In the genomic region with DNA sequence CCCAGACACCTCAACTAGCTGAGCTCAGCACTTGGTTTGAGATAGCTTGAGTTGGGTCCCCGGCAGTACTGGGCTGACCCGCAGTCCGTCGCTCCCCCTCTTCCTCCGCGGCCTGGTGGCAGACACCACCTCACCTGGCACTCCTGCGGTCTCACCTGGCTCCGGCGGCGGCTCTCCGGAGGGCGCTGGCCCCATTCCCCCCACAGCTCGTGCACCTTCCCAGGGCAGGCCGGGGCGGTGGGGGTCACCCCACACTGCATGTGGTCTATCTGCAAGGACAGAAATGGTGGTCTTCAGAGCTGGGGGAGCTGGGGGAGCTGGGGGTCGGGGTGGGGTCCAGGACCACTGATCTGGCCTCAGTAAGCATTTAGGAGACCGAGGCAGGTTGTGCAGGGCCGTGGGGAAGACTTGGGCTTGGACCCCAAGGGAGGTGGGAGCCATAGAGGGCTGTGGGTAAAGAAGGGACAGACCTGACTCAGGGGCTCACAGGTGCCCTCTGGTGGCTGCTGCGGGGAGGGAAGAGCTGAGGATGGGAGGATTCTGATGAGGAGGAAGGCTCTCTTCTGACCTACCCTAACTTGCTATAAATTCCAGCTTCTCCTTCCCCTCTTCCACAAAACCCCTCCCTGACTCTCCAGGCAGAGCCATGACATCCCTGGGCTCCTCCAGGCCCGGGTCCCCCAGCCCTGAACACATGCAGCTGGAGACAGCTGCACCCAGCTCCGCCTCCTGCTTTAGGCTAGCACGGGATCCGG, we compare ENCODE assay signal across 9 cellular contexts. TPM values are rescaled to one million over a fixed set of nuclear protein-coding genes. Genes with fewer than 3 reads are reported as not detected.
DNase-seq lines count a peak whose midpoint lies in the region; ATAC-seq, FAIRE-seq and TF ChIP-seq lines count a peak whose summit lies in the region.
"Had no signal": no experiment of that assay in that cellular context is flagged by ENCODE, and none has a peak within 500 bp of the region (broad histone marks: within the 10 kb centered on the region; RNA-seq: fewer than 3 reads in every experiment).

No MANE protein-coding gene starts in this region.

- TF ChIP-seq CTCF in H1 (IDR thresholded peaks at IDR 0.05; ENCODE audit: control extremely low read depth in 1 of 3, insufficient read depth in 1 of 3, low read depth in 1 of 3, low read length in 3 of 3) (peak; percentile 74 to 98 (median 95)), nephron progenitor cell (IDR thresholded peaks at IDR 0.05) (peak; percentile 67), thoracic aorta (IDR thresholded peaks at IDR 0.05) (peak; percentile 71)

- ATAC-seq in thoracic aorta (ENCODE audit: insufficient number of reproducible peaks, low FRiP score, low read depth): no peak
- no peak for ATAC-seq in GM21825 (IDR thresholded peaks at IDR 0.05; ENCODE audit: unreplicated experiment)

- H3K27me3 Mint-ChIP-seq in activated CD4-positive, alpha-beta memory T cell treated with anti-CD3 and anti-CD28 coated beads for 36 hours: peaks cover 7% of the 10 kb centered on the region
- H3K27me3 Mint-ChIP-seq in nephron progenitor cell (ENCODE audit: low read depth, poor library complexity): peaks cover 20% of the 10 kb centered on the region

- H3K27ac ChIP-seq in H1 (ENCODE audit: low read depth, low read length) (no peak overlapping the region), thoracic aorta (no peak overlapping the region)
- H3K27ac ChIP-seq: BLaER1 had no signal

- no peak overlapping the region for H3K23ac ChIP-seq in H1 (ENCODE audit: insufficient read length)

- no peak overlapping the region for H4K91ac ChIP-seq in H1 (replicated peaks; ENCODE audit: insufficient read length, low read length)

- no peaks in the 10 kb centered on the region for H3K23me2 ChIP-seq in H1 (ENCODE audit: low read depth, low read length)

- no peak for TF ChIP-seq POLR2A in H1 (IDR thresholded peaks at IDR 0.05; ENCODE audit: control extremely low read depth in 1 of 2, low read depth in 2 of 2, low read length in 2 of 2)

- no peak overlapping the region for H2BK20ac ChIP-seq in H1 (ENCODE audit: low read length)

- H3K9me3 Mint-ChIP-seq in activated CD4-positive, alpha-beta memory T cell treated with anti-CD3 and anti-CD28 coated beads for 36 hours: no peaks in the 10 kb centered on the region
- peaks cover under 1% of the 10 kb centered on the region for H3K9me3 Mint-ChIP-seq in nephron progenitor cell

- H3K4me3 Mint-ChIP-seq in activated CD4-positive, alpha-beta memory T cell treated with anti-CD3 and anti-CD28 coated beads for 36 hours: no peak overlapping the region
- no peak overlapping the region for H3K4me3 Mint-ChIP-seq in nephron progenitor cell

- no peak overlapping the region for H3K14ac ChIP-seq in H1 (ENCODE audit: insufficient read length)

- no peak overlapping the region for H2BK15ac ChIP-seq in H1 (ENCODE audit: low read length)

- no peak overlapping the region for H2AFZ ChIP-seq in H1 (ENCODE audit: low read length)

- no peak overlapping the region for H2BK5ac ChIP-seq in H1 (ENCODE audit: low read depth, low read length)

- intact Hi-C loops in activated CD4-positive, alpha-beta memory T cell treated with anti-CD3 and anti-CD28 coated beads for 36 hours (cut with micrococcal nuclease): loop anchor here (10.0 kb wide), 1 partner anchor 260 kb away; no protein-coding TSS in a partner anchor

- H3K4me3 ChIP-seq in H1 (ENCODE audit: extremely low read depth in 1 of 4, insufficient read depth in 2 of 4, low read depth in 3 of 4, low read length in 4 of 4) (no peak overlapping the region), thoracic aorta (no peak overlapping the region)
- H3K4me3 ChIP-seq: BLaER1 had no signal

- no peak overlapping the region for H2BK120ac ChIP-seq in H1 (replicated peaks; ENCODE audit: low read depth, low read length)

- H3K79me1 ChIP-seq in H1 (ENCODE audit: low read depth, low read length): no peaks in the 10 kb centered on the region

- H3K36me3 Mint-ChIP-seq in activated CD4-positive, alpha-beta memory T cell treated with anti-CD3 and anti-CD28 coated beads for 36 hours: no peaks in the 10 kb centered on the region
- no peaks in the 10 kb centered on the region for H3K36me3 Mint-ChIP-seq in nephron progenitor cell (ENCODE audit: low read depth)

- TF ChIP-seq RAD21 in H1 (IDR thresholded peaks at IDR 0.05 in 1 of 2, conservative IDR thresholded peaks at IDR 0.05 in 1 of 2; ENCODE audit: low read depth in 2 of 2, low read length in 2 of 2): peak; percentile 34 to 45

- H2AK5ac ChIP-seq in H1 (ENCODE audit: low read depth, low read length): no peak overlapping the region

- H4K5ac ChIP-seq in H1 (ENCODE audit: insufficient read length, low read depth, low read length): no peak overlapping the region

- H3K9me3 ChIP-seq in H1 (ENCODE audit: insufficient read depth in 2 of 2, low read depth in 1 of 2, low read length in 1 of 2) (no peaks in the 10 kb centered on the region), thoracic aorta (no peaks in the 10 kb centered on the region)
- H3K9me3 ChIP-seq: BLaER1 had no signal

- no peak overlapping the region for H3K4me2 ChIP-seq in H1 (ENCODE audit: insufficient read depth in 1 of 2, low read depth in 2 of 2, low read length in 2 of 2)
- H3K4me2 ChIP-seq: BLaER1 had no signal

- CTCF ChIA-PET in activated CD4-positive, alpha-beta memory T cell treated with anti-CD3 and anti-CD28 coated beads for 36 hours (lab: Charles Lee): interaction anchor here (0.6 to 3.3 kb wide), 25 partner anchors 10 to 291 kb away, joined by 3 to 33 read pairs (median 4); partner anchors contain the start of genes MPND, PLIN5 and YJU2
- CTCF ChIA-PET in H1 (lab: Charles Lee; ENCODE audit: partially characterized antibody): interaction anchor here (0.6 to 8.9 kb wide), 43 partner anchors 9 to 514 kb away, joined by 3 to 174 read pairs (median 4); partner anchors contain the start of genes CHAF1A, LRG1, PLIN4 and PLIN5

- POLR2A ChIA-PET in activated CD4-positive, alpha-beta memory T cell treated with anti-CD3 and anti-CD28 coated beads for 36 hours (lab: Charles Lee): no interaction called here
- POLR2A ChIA-PET in H1 (lab: Charles Lee; ENCODE audit: partially characterized antibody): interaction anchor here (0.7 to 3.4 kb wide), 4 partner anchors 10 to 258 kb away, joined by 3 to 23 read pairs (median 4); partner anchors contain the start of gene PLIN5

- no peak overlapping the region for H3K4ac ChIP-seq in H1 (replicated peaks; ENCODE audit: insufficient read length, low read depth, low read length)

- FAIRE-seq in H1 (lab: Jason Lieb, UNC): peak; percentile 36

- no peaks in the 10 kb centered on the region for H3K79me2 ChIP-seq in H1 (ENCODE audit: control insufficient read depth in 1 of 2, insufficient read depth in 2 of 2, low read length in 2 of 2)

- H4K20me1 ChIP-seq in H1 (replicated peaks in 1 of 2; ENCODE audit: control insufficient read depth in 1 of 2, insufficient read depth in 2 of 2, low read length in 2 of 2): no peaks in the 10 kb centered on the region
- H4K20me1 ChIP-seq: BLaER1 had no signal

- no peak overlapping the region for H3K9ac ChIP-seq in H1 (replicated peaks in 1 of 4; ENCODE audit: extremely low read depth in 1 of 4, low read depth in 3 of 4, low read length in 3 of 4)
- H3K9ac ChIP-seq: BLaER1 had no signal

- H4K8ac ChIP-seq in H1 (ENCODE audit: extremely low read depth, insufficient read depth, low read length): no peak overlapping the region

- H3K4me1 ChIP-seq in H1 (replicated peaks in 1 of 4; ENCODE audit: control insufficient read depth in 3 of 4, insufficient read depth in 4 of 4, low read length in 3 of 4) (no peaks in the 10 kb centered on the region; a peak in 2 of 7 replicates), thoracic aorta (ENCODE audit: control insufficient read depth in 1 of 2, low read depth in 2 of 2) (no peaks in the 10 kb centered on the region)

- H3K56ac ChIP-seq in H1 (replicated peaks; ENCODE audit: insufficient read length, low read depth, low read length): no peak overlapping the region

- no peaks in the 10 kb centered on the region for H3K36me3 ChIP-seq in H1 (ENCODE audit: control insufficient read depth in 2 of 4, insufficient read depth in 4 of 4, low read length in 3 of 4)
- no peaks in the 10 kb centered on the region for H3K36me3 ChIP-seq in thoracic aorta
- H3K36me3 ChIP-seq: BLaER1 had no signal

- H3K27me3 ChIP-seq in H1 (replicated peaks in 1 of 4; ENCODE audit: control insufficient read depth in 3 of 4, extremely low read depth in 1 of 4, insufficient read depth in 3 of 4, low read length in 3 of 4) (peaks cover 0 to 10% (median 5%) of the 10 kb centered on the region in 4 experiments; a peak in 3 of 7 replicates), thoracic aorta (replicated peaks; ENCODE audit: insufficient read depth) (no peaks in the 10 kb centered on the region)
- H3K27me3 ChIP-seq: BLaER1 had no signal

- no peak for TF ChIP-seq EP300 in H1 (IDR thresholded peaks at IDR 0.05; ENCODE audit: borderline replicate concordance in 1 of 2, low read depth in 2 of 2, low read length in 2 of 2)

- no peaks in the 10 kb centered on the region for H3K4me1 Mint-ChIP-seq in activated CD4-positive, alpha-beta memory T cell treated with anti-CD3 and anti-CD28 coated beads for 36 hours (ENCODE audit: low read depth)
- peaks cover 5% of the 10 kb centered on the region for H3K4me1 Mint-ChIP-seq in nephron progenitor cell

- H2BK12ac ChIP-seq in H1 (ENCODE audit: low read depth, low read length): no peak overlapping the region

- 84% methylated on average over 22 of the region's 23 CpGs; no CpG with 5 or more reads in 1 of the 2 experiments for WGBS in H1 (ENCODE audit: extremely low coverage in 1 of 2, insufficient coverage in 1 of 2, insufficient read length in 1 of 2, insufficient replicate concordance in 2 of 2, low coverage in 1 of 2, low lambda C conversion rate in 2 of 2, missing lambda C conversion rate in 1 of 2), 2 experiments

- DNase-seq in DMS53 (lab: John Stamatoyannopoulos, UW) (peak; percentile 55), DMS53 treated with DMSO at 0.1 percent for 48 hours (lab: John Stamatoyannopoulos, UW; ENCODE audit: unreplicated experiment) (no peak), MV-4-11 (lab: John Stamatoyannopoulos, UW) (peak; percentile 46), H1 (ENCODE audit: low read depth in 1 of 2, low spot score in 2 of 2) (peak in 1 of 2 experiments; percentile 95), nephron progenitor cell (peak; percentile 80), thoracic aorta (ENCODE audit: low spot score) (no peak)
- peak; percentile 80 for DNase-seq in activated CD4-positive, alpha-beta memory T cell treated with anti-CD3 and anti-CD28 coated beads for 36 hours

- H3K18ac ChIP-seq in H1 (ENCODE audit: extremely low read depth, low read length): no peak overlapping the region

- no peak overlapping the region for H3K27ac Mint-ChIP-seq in activated CD4-positive, alpha-beta memory T cell treated with anti-CD3 and anti-CD28 coated beads for 36 hours
- no peak overlapping the region for H3K27ac Mint-ChIP-seq in nephron progenitor cell

RNA-seq across cellular contexts. Expression of gene PLIN4, which starts 6.7 kb away (rescaled TPM):
- under 1 TPM in 1 of 2 experiments, not detected in 1; 0.02 TPM for total RNA-seq in activated CD4-positive, alpha-beta memory T cell treated with anti-CD3 and anti-CD28 coated beads for 36 hours
- total RNA-seq in H1 (2021; fragmentation: NEBNext Ultra II Directional; extraction: Animal tissue kit (Norgen Biotek cat#: 25700)): 0.45 and 0.54 TPM in 2 replicates
- 0.35 and 0.67 TPM in 2 replicates for polyA plus RNA-seq in H1 (2011; rRNA removed)
- polyA plus RNA-seq in H1 (2011; cell fraction: cytosol; rRNA removed): 0.69 TPM
- polyA plus RNA-seq in H1 (2011; cell fraction: nucleus; rRNA removed): 2.5 TPM
- 0.47 to 1.3 TPM (median 0.98 TPM) in 4 replicates for polyA plus RNA-seq in H1 (2012, experiment 1 of 2)
- 0.45 TPM for polyA plus RNA-seq in H1 (2012, experiment 2 of 2)
- polyA plus RNA-seq in H1 (2013, experiment 1 of 2): 0.20 TPM
- 0.17 TPM for polyA plus RNA-seq in H1 (2013, experiment 2 of 2)
- 0.39 and 0.76 TPM in 2 replicates for polyA minus RNA-seq in H1 (2011; rRNA and poly(A)+ RNA removed)
- not detected for polyA minus RNA-seq in H1 (2011; cell fraction: cytosol; rRNA and poly(A)+ RNA removed)
- polyA minus RNA-seq in H1 (2011; cell fraction: nucleus; rRNA and poly(A)+ RNA removed): 0.50 TPM
- total RNA-seq in thoracic aorta: 1 to 10 TPM; 3.4 to 7.1 TPM

RNA-seq across cellular contexts. Expression of gene PLIN5, which starts 10.0 kb away (rescaled TPM):
- under 1 TPM; 0.17 to 0.31 TPM for total RNA-seq in activated CD4-positive, alpha-beta memory T cell treated with anti-CD3 and anti-CD28 coated beads for 36 hours
- total RNA-seq in H1 (2021; fragmentation: NEBNext Ultra II Directional; extraction: Animal tissue kit (Norgen Biotek cat#: 25700)): 1.8 and 2.0 TPM in 2 replicates
- polyA plus RNA-seq in H1 (2011; rRNA removed): 2.5 and 2.6 TPM in 2 replicates
- 4.0 TPM for polyA plus RNA-seq in H1 (2011; cell fraction: cytosol; rRNA removed)
- 7.7 TPM for polyA plus RNA-seq in H1 (2011; cell fraction: nucleus; rRNA removed)
- 1.7 to 2.6 TPM (median 1.7 TPM) in 4 replicates for polyA plus RNA-seq in H1 (2012, experiment 1 of 2)
- polyA plus RNA-seq in H1 (2012, experiment 2 of 2): 1.2 TPM
- polyA plus RNA-seq in H1 (2013, experiment 1 of 2): 1.1 TPM
- polyA plus RNA-seq in H1 (2013, experiment 2 of 2): 0.96 TPM
- 1.9 and 3.2 TPM in 2 replicates for polyA minus RNA-seq in H1 (2011; rRNA and poly(A)+ RNA removed)
- 3.2 TPM for polyA minus RNA-seq in H1 (2011; cell fraction: cytosol; rRNA and poly(A)+ RNA removed)
- polyA minus RNA-seq in H1 (2011; cell fraction: nucleus; rRNA and poly(A)+ RNA removed): 6.3 TPM
- 1 to 10 TPM; 4.0 to 4.5 TPM for total RNA-seq in thoracic aorta

RNA-seq across cellular contexts. Expression of gene LRG1, which starts 14.9 kb away (rescaled TPM):
- total RNA-seq in activated CD4-positive, alpha-beta memory T cell treated with anti-CD3 and anti-CD28 coated beads for 36 hours: under 1 TPM; 0.88 to 0.92 TPM
- total RNA-seq in H1 (2021; fragmentation: NEBNext Ultra II Directional; extraction: Animal tissue kit (Norgen Biotek cat#: 25700)): 0.36 and 0.48 TPM in 2 replicates
- 0.64 and 0.79 TPM in 2 replicates for polyA plus RNA-seq in H1 (2011; rRNA removed)
- polyA plus RNA-seq in H1 (2011; cell fraction: cytosol; rRNA removed): 0.48 TPM
- 0.34 TPM for polyA plus RNA-seq in H1 (2011; cell fraction: nucleus; rRNA removed)
- polyA plus RNA-seq in H1 (2012, experiment 1 of 2): 0.28 to 1.1 TPM (median 0.51 TPM) in 4 replicates
- polyA plus RNA-seq in H1 (2012, experiment 2 of 2): 0.50 TPM
- 1.3 TPM for polyA plus RNA-seq in H1 (2013, experiment 1 of 2)
- polyA plus RNA-seq in H1 (2013, experiment 2 of 2): 1.2 TPM
- polyA minus RNA-seq in H1 (2011; rRNA and poly(A)+ RNA removed): 0.13 and 0.22 TPM in 2 replicates
- polyA minus RNA-seq in H1 (2011; cell fraction: cytosol; rRNA and poly(A)+ RNA removed): not detected
- polyA minus RNA-seq in H1 (2011; cell fraction: nucleus; rRNA and poly(A)+ RNA removed): 0.20 TPM
- 10 to 100 TPM in 1 of 2 donors, under 1 TPM in 1; 0.41 to 13.5 TPM for total RNA-seq in thoracic aorta

RNA-seq across cellular contexts. Expression of gene SEMA6B, which starts 34.5 kb away (rescaled TPM):
- total RNA-seq in activated CD4-positive, alpha-beta memory T cell treated with anti-CD3 and anti-CD28 coated beads for 36 hours: under 1 TPM in 1 of 2 experiments, not detected in 1; 0.19 TPM
- total RNA-seq in H1 (2021; fragmentation: NEBNext Ultra II Directional; extraction: Animal tissue kit (Norgen Biotek cat#: 25700)): 54.4 and 56.7 TPM in 2 replicates
- 31.3 and 54.9 TPM in 2 replicates for polyA plus RNA-seq in H1 (2011; rRNA removed)
- 41.1 TPM for polyA plus RNA-seq in H1 (2011; cell fraction: cytosol; rRNA removed)
- 64.3 TPM for polyA plus RNA-seq in H1 (2011; cell fraction: nucleus; rRNA removed)
- polyA plus RNA-seq in H1 (2012, experiment 1 of 2): 24.6 to 51.9 TPM (median 43.4 TPM) in 4 replicates
- 38.5 TPM for polyA plus RNA-seq in H1 (2012, experiment 2 of 2)
- polyA plus RNA-seq in H1 (2013, experiment 1 of 2): 38.5 TPM
- polyA plus RNA-seq in H1 (2013, experiment 2 of 2): 37.7 TPM
- polyA minus RNA-seq in H1 (2011; rRNA and poly(A)+ RNA removed): 36.8 and 59.4 TPM in 2 replicates
- 49.0 TPM for polyA minus RNA-seq in H1 (2011; cell fraction: cytosol; rRNA and poly(A)+ RNA removed)
- 26.7 TPM for polyA minus RNA-seq in H1 (2011; cell fraction: nucleus; rRNA and poly(A)+ RNA removed)
- 10 to 100 TPM in 1 of 2 donors, 1 to 10 TPM in 1; 3.4 to 17.4 TPM for total RNA-seq in thoracic aorta

RNA-seq across cellular contexts. Expression of gene HDGFL2, which starts 52.9 kb away (rescaled TPM):
- total RNA-seq in activated CD4-positive, alpha-beta memory T cell treated with anti-CD3 and anti-CD28 coated beads for 36 hours: 10 to 100 TPM; 46.0 to 47.7 TPM
- total RNA-seq in H1 (2021; fragmentation: NEBNext Ultra II Directional; extraction: Animal tissue kit (Norgen Biotek cat#: 25700)): 102 and 106 TPM in 2 replicates
- 31.1 and 46.8 TPM in 2 replicates for polyA plus RNA-seq in H1 (2011; rRNA removed)
- polyA plus RNA-seq in H1 (2011; cell fraction: cytosol; rRNA removed): 60.2 TPM
- 76.7 TPM for polyA plus RNA-seq in H1 (2011; cell fraction: nucleus; rRNA removed)
- polyA plus RNA-seq in H1 (2012, experiment 1 of 2): 80.0 to 94.0 TPM (median 88.5 TPM) in 4 replicates
- polyA plus RNA-seq in H1 (2012, experiment 2 of 2): 61.0 TPM
- 61.1 TPM for polyA plus RNA-seq in H1 (2013, experiment 1 of 2)
- 57.8 TPM for polyA plus RNA-seq in H1 (2013, experiment 2 of 2)
- 15.9 and 22.3 TPM in 2 replicates for polyA minus RNA-seq in H1 (2011; rRNA and poly(A)+ RNA removed)
- 37.7 TPM for polyA minus RNA-seq in H1 (2011; cell fraction: cytosol; rRNA and poly(A)+ RNA removed)
- polyA minus RNA-seq in H1 (2011; cell fraction: nucleus; rRNA and poly(A)+ RNA removed): 33.9 TPM
- total RNA-seq in thoracic aorta: 10 to 100 TPM; 22.7 to 40.3 TPM

Comparison
In these comparisons a context has a peak if more than half of its experiments do, and no peak if none do; other contexts are left out.
1. DNase-seq: peak in DMS53 (single experiment), MV-4-11 (single experiment), activated CD4-positive, alpha-beta memory T cell treated with anti-CD3 and anti-CD28 coated beads for 36 hours (single experiment) and nephron progenitor cell (single experiment); none in DMS53 treated with DMSO at 0.1 percent for 48 hours (single experiment) and thoracic aorta (single experiment).
2. Peak in every context shown above with its lines, with median percentiles within 50 percentile points of each other: CTCF ChIP-seq.